In the genomic region with DNA sequence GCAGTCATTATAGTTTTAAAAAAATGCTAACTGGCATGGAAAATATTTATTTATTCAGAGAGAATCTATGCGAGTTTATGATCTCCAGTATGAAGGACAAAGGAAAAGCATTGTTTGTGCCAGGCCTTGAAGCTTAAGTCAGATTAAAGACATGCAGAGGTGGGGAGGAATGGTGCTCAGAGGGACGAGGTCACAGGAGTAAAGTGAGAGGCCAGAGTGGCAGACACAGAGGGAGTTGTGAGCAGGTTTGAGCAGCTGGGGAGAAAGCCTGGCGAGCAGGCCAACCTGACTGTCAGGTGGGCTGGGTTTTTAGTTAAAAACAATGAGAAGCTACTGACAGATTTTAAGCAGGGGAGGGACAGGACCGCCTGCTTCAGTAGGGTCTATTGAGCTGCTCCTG, we compare ENCODE assay signal across 16 cellular contexts. TPM values are rescaled to one million over a fixed set of nuclear protein-coding genes. Genes with fewer than 3 reads are reported as not detected.
DNase-seq lines count a peak whose midpoint lies in the region; ATAC-seq, FAIRE-seq and TF ChIP-seq lines count a peak whose summit lies in the region.
"Had no signal": no experiment of that assay in that cellular context is flagged by ENCODE, and none has a peak within 500 bp of the region (broad histone marks: within the 10 kb centered on the region; RNA-seq: fewer than 3 reads in every experiment).

No MANE protein-coding gene starts in this region.

- no peak for FAIRE-seq in D721Med (lab: Jason Lieb, UNC)

- no peaks in the 10 kb centered on the region for H3K36me3 Mint-ChIP-seq in glutamatergic neuron (ENCODE audit: unreplicated experiment)
- peaks cover 6% of the 10 kb centered on the region for H3K36me3 Mint-ChIP-seq in progenitor cell of endocrine pancreas (ENCODE audit: insufficient read depth)
- H3K36me3 Mint-ChIP-seq in endothelial cell (ENCODE audit: low read depth, unreplicated experiment) = peaks cover 9% of the 10 kb centered on the region
- H3K36me3 Mint-ChIP-seq: natural killer cell had no signal

- H3K27ac Mint-ChIP-seq in glutamatergic neuron (ENCODE audit: unreplicated experiment) (peak overlapping the region; percentile 75), progenitor cell of endocrine pancreas (peak overlapping the region; percentile 8), endothelial cell (ENCODE audit: unreplicated experiment) (no peak overlapping the region)
- H3K27ac Mint-ChIP-seq: T-helper 1 cell treated with Interleukin-12 subunit alpha and Interleukin-12 subunit beta and Interleukin-4 antibody, amounts not matched to agents 30 μg/mL and 1 μg/mL, for 36 hours had no signal

- H3K4me1 ChIP-seq in HUES48 (ENCODE audit: control insufficient read depth, insufficient read depth, low read length) = peaks cover 9% of the 10 kb centered on the region; the same call in 1 of the 2 replicates
- peaks cover 31% of the 10 kb centered on the region for H3K4me1 ChIP-seq in PC-9 (replicated peaks; ENCODE audit: insufficient read depth)

- no TSS peak for BruUV-seq in PC-9 (replicated peaks; lab: Mats Ljungman, UMichigan)

- H3K9me3 ChIP-seq in HUES48 (ENCODE audit: control insufficient read depth, insufficient read depth, low read length) (no peaks in the 10 kb centered on the region), PC-9 (ENCODE audit: insufficient read depth, low read depth) (no peaks in the 10 kb centered on the region)

- H3K79me2 ChIP-seq in PC-9 (ENCODE audit: low read depth) = peaks cover 68% of the 10 kb centered on the region

- H3K4me3 Mint-ChIP-seq in glutamatergic neuron (ENCODE audit: unreplicated experiment) (peak overlapping the region; percentile 75), progenitor cell of endocrine pancreas (ENCODE audit: low read depth) (no peak overlapping the region), endothelial cell (ENCODE audit: unreplicated experiment) (no peak overlapping the region)
- H3K4me3 Mint-ChIP-seq: natural killer cell; T-helper 1 cell treated with Interleukin-12 subunit alpha and Interleukin-12 subunit beta and Interleukin-4 antibody, amounts not matched to agents 30 μg/mL and 1 μg/mL, for 36 hours had no signal

- H3K27ac ChIP-seq in HUES48 (ENCODE audit: low read depth, low read length) (peak overlapping the region; percentile 62), PC-9 (no peak overlapping the region)

- peak; percentile 40 for DNase-seq in D721Med (ENCODE audit: insufficient read length, low spot score)
- DNase-seq in glutamatergic neuron = no peak
- DNase-seq in progenitor cell of endocrine pancreas (ENCODE audit: low spot score, unreplicated experiment) = no peak
- no peak for DNase-seq in LoVo (ENCODE audit: low spot score)
- DNase-seq in PC-9 = no peak
- no peak for DNase-seq in endothelial cell (ENCODE audit: low spot score)
- DNase-seq: AML-193, natural killer cell, NCI-H1930, NCI-H524 treated with DMSO at 0.1 percent for 48 hours, RPMI8226 had no signal

- H3K27me3 Mint-ChIP-seq in glutamatergic neuron (ENCODE audit: unreplicated experiment) (no peaks in the 10 kb centered on the region), progenitor cell of endocrine pancreas (no peaks in the 10 kb centered on the region), endothelial cell (ENCODE audit: unreplicated experiment) (peaks cover 1% of the 10 kb centered on the region)

- H3K9ac ChIP-seq in HUES48 (ENCODE audit: low read depth, low read length) = no peak overlapping the region

- no peaks in the 10 kb centered on the region; the same call in 1 of the 2 replicates for H4K20me1 ChIP-seq in PC-9 (ENCODE audit: insufficient read depth)

- TF ChIP-seq CTCF in D721Med (IDR thresholded peaks at IDR 0.05; ENCODE audit: insufficient read depth, missing control alignments) = no peak
- TF ChIP-seq CTCF in glutamatergic neuron (IDR thresholded peaks at IDR 0.05; ENCODE audit: partially characterized antibody, unreplicated experiment) = no peak
- no peak for TF ChIP-seq CTCF in progenitor cell of endocrine pancreas (IDR thresholded peaks at IDR 0.05; ENCODE audit: unreplicated experiment)
- no peak for TF ChIP-seq CTCF in PC-9 (conservative IDR thresholded peaks at IDR 0.05)
- no peak for TF ChIP-seq CTCF in endothelial cell (IDR thresholded peaks at IDR 0.05; ENCODE audit: unreplicated experiment)

- no peaks in the 10 kb centered on the region for H3K9me2 ChIP-seq in PC-9 (ENCODE audit: insufficient read depth)

- H3K9me3 Mint-ChIP-seq in glutamatergic neuron (ENCODE audit: unreplicated experiment) (peaks cover 4% of the 10 kb centered on the region), progenitor cell of endocrine pancreas (ENCODE audit: low read depth) (no peaks in the 10 kb centered on the region), endothelial cell (ENCODE audit: unreplicated experiment) (no peaks in the 10 kb centered on the region)
- H3K9me3 Mint-ChIP-seq: natural killer cell; T-helper 1 cell treated with Interleukin-12 subunit alpha and Interleukin-12 subunit beta and Interleukin-4 antibody, amounts not matched to agents 30 μg/mL and 1 μg/mL, for 36 hours had no signal

- CTCF ChIA-PET in PC-9 (lab: Charles Lee) = no interaction called here

- no peak for ATAC-seq in GM21423 (IDR thresholded peaks at IDR 0.05; ENCODE audit: unreplicated experiment)
- ATAC-seq: activated CD4-positive, CD25-positive, alpha-beta regulatory T cell treated with anti-CD3 and anti-CD28 coated beads, Interleukin-2, amount 50 U/mL, for 24 hours; left lobe of liver; natural killer cell had no signal

- H3K4me3 ChIP-seq in HUES48 (ENCODE audit: low read depth, low read length) (no peak overlapping the region), PC-9 (no peak overlapping the region)

- POLR2A ChIA-PET in PC-9 (lab: Charles Lee; ENCODE audit: unreplicated experiment) = interaction anchor here (0.5 kb wide), 1 partner anchor 8 kb away, joined by 3 read pairs; no protein-coding TSS in a partner anchor

- H3K4me1 Mint-ChIP-seq in glutamatergic neuron (ENCODE audit: low read depth, unreplicated experiment) (peaks cover 45% of the 10 kb centered on the region), progenitor cell of endocrine pancreas (ENCODE audit: low read depth) (peaks cover 7% of the 10 kb centered on the region), endothelial cell (ENCODE audit: unreplicated experiment) (peaks cover 21% of the 10 kb centered on the region)

- intact Hi-C loops in PC-9 (cut with micrococcal nuclease; ENCODE audit: unreplicated experiment) = no loop called here

- H3K36me3 ChIP-seq in HUES48 (ENCODE audit: control insufficient read depth, insufficient read depth, low read length) (peaks cover 15% of the 10 kb centered on the region), PC-9 (ENCODE audit: low read depth) (peaks cover 8% of the 10 kb centered on the region; the same call in 1 of the 2 replicates)

- H3K4me2 ChIP-seq in PC-9 = no peak overlapping the region

- no peaks in the 10 kb centered on the region for H3K27me3 ChIP-seq in HUES48 (ENCODE audit: control insufficient read depth, insufficient read depth, low read length)
- H3K27me3 ChIP-seq in PC-9 (ENCODE audit: insufficient read depth, low read depth) = no peaks in the 10 kb centered on the region

- peaks cover 23% of the 10 kb centered on the region for H3F3A ChIP-seq in PC-9 (ENCODE audit: insufficient read depth, low read depth)

- H2AFZ ChIP-seq in PC-9 = no peak overlapping the region

RNA-seq across cellular contexts. Expression of a gene that starts 6.8 kb away (rescaled TPM):
- total RNA-seq in glutamatergic neuron (ENCODE audit: unreplicated experiment) (219 TPM), progenitor cell of endocrine pancreas (59.4 and 60.7 TPM in 2 replicates), PC-9 (2021) (54.9 and 69.5 TPM in 2 replicates), endothelial cell (ENCODE audit: unreplicated experiment) (169 TPM)
